23 cellular contexts compared by ENCODE assay signal in the genomic region with DNA sequence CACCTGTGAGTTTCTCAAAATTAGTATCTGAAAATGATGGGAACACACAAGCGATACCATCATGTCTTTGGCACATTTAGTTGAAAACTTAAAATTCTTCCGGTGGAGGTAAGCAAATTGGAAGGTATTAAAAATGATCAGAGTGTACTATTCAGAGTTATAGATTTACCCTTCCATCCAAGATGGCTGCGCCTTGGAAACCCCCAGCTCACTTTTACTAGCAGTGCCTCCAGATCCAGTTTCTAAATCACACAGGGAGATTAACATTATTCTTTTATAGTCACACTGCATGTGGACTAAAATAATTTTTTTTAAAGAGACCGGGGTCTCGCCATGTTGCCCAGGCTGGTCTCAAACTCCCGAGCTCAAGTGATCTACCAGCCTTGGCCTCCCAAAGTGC. TPM values are rescaled to one million over a fixed set of nuclear protein-coding genes. Genes with fewer than 3 reads are reported as not detected.
DNase-seq lines count a peak whose midpoint lies in the region; ATAC-seq and TF ChIP-seq lines count a peak whose summit lies in the region.
"Had no signal": no experiment of that assay in that cellular context is flagged by ENCODE, and none has a peak within 500 bp of the region (broad histone marks: within the 10 kb centered on the region; RNA-seq: fewer than 3 reads in every experiment).

No MANE protein-coding gene starts in this region.

- intact Hi-C loops in Panc1 (cut with micrococcal nuclease; ENCODE audit: unreplicated experiment), result no loop called here

- H3K9me3 Mint-ChIP-seq in activated CD8-positive, alpha-beta memory T cell treated with anti-CD3 and anti-CD28 coated beads, Interleukin-2, amount 10 ng/mL, durations not matched to agents 7 days and 5 days (ENCODE audit: low read depth), result no peaks in the 10 kb centered on the region
- H3K9me3 Mint-ChIP-seq in CD4-positive, CD25-positive, alpha-beta regulatory T cell, result no peaks in the 10 kb centered on the region
- H3K9me3 Mint-ChIP-seq in central memory CD8-positive, alpha-beta T cell, result no peaks in the 10 kb centered on the region
- H3K9me3 Mint-ChIP-seq: activated B cell treated with CpG ODN at 0.5 μM for 24 hours had no signal

- H3K27ac Mint-ChIP-seq in activated CD8-positive, alpha-beta memory T cell treated with anti-CD3 and anti-CD28 coated beads, Interleukin-2, amount 10 ng/mL, durations not matched to agents 7 days and 5 days, result peak overlapping the region; percentile 95
- H3K27ac Mint-ChIP-seq in CD4-positive, CD25-positive, alpha-beta regulatory T cell, result peak overlapping the region; percentile 62 to 97 (median 91)
- peak overlapping the region; percentile 90 for H3K27ac Mint-ChIP-seq in central memory CD8-positive, alpha-beta T cell (ENCODE audit: low read depth)
- H3K27ac Mint-ChIP-seq: activated B cell treated with CpG ODN at 0.5 μM for 24 hours had no signal

- no peaks in the 10 kb centered on the region for H3K36me3 ChIP-seq in CD4-positive, CD25-positive, alpha-beta regulatory T cell (ENCODE audit: control insufficient read depth, insufficient read depth, low read length)
- no peaks in the 10 kb centered on the region for H3K36me3 ChIP-seq in Panc1 (ENCODE audit: control insufficient read depth, insufficient read depth, low read length)
- H3K36me3 ChIP-seq: cardiac muscle cell, thyroid gland had no signal

- no TSS peak for BruUV-seq in Panc1 (replicated peaks; lab: Mats Ljungman, UMichigan)

- H3K4me3 ChIP-seq in CD4-positive, CD25-positive, alpha-beta regulatory T cell (ENCODE audit: low read depth, low read length), result no peak overlapping the region
- H3K4me3 ChIP-seq in Panc1 (ENCODE audit: low read depth in 2 of 2, low read length in 2 of 2), result no peak overlapping the region
- H3K4me3 ChIP-seq: cardiac muscle cell, dorsolateral prefrontal cortex, hepatocyte, SK-N-MC, thyroid gland had no signal

- no peak for DNase-seq in activated CD8-positive, alpha-beta memory T cell treated with anti-CD3 and anti-CD28 coated beads, Interleukin-2, amount 10 ng/mL, durations not matched to agents 7 days and 5 days
- DNase-seq in activated CD8-positive, alpha-beta memory T cell treated with anti-CD3 and anti-CD28 coated beads for 24 hours, result no peak
- no peak for DNase-seq in CD4-positive, CD25-positive, alpha-beta regulatory T cell
- no peak for DNase-seq in Panc1 (ENCODE audit: low read depth, low spot score)
- DNase-seq in central memory CD8-positive, alpha-beta T cell (ENCODE audit: low spot score in 2 of 2), result no peak
- no peak for DNase-seq in GM20000 (ENCODE audit: low spot score)
- DNase-seq: activated B cell treated with CpG ODN at 0.5 μM for 24 hours; C1 segment of cervical spinal cord; dorsolateral prefrontal cortex; foreskin melanocyte; IMR-90; NCI-H1105 treated with DMSO at 0.1 percent for 48 hours; NCI-H2081 treated with DMSO at 0.1 percent for 48 hours; NCI-H446 treated with DMSO at 0.1 percent for 48 hours; retina; stimulated activated CD4-positive, alpha-beta T cell treated with anti-CD3 and anti-CD28 coated beads, Interleukin-12 subunit alpha, Interleukin-12 subunit beta, amount 100 ng/mL, for 4 hours; T1000; thyroid gland had no signal

- H3K36me3 Mint-ChIP-seq in activated CD8-positive, alpha-beta memory T cell treated with anti-CD3 and anti-CD28 coated beads, Interleukin-2, amount 10 ng/mL, durations not matched to agents 7 days and 5 days, result peaks cover 27% of the 10 kb centered on the region
- peaks cover 4% of the 10 kb centered on the region for H3K36me3 Mint-ChIP-seq in CD4-positive, CD25-positive, alpha-beta regulatory T cell
- H3K36me3 Mint-ChIP-seq in central memory CD8-positive, alpha-beta T cell (ENCODE audit: insufficient read depth), result peaks cover 17% of the 10 kb centered on the region

- in situ Hi-C loops in Panc1 (cut with HindIII; ENCODE audit: low pct_unique_long_range_greater_than_20kb, low sequenced_read_pairs), result no loop called here

- TF ChIP-seq CTCF in Panc1 (IDR thresholded peaks at IDR 0.05) (no peak), GM20000 (IDR thresholded peaks at IDR 0.05; ENCODE audit: extremely low read depth, missing control alignments) (no peak)

- H3K4me1 ChIP-seq in CD4-positive, CD25-positive, alpha-beta regulatory T cell (ENCODE audit: control insufficient read depth, insufficient read depth, low read length, poor library complexity, severe bottlenecking), result peaks cover 27% of the 10 kb centered on the region
- peaks cover 27% of the 10 kb centered on the region for H3K4me1 ChIP-seq in Panc1 (ENCODE audit: control insufficient read depth, insufficient read depth, low read length)

- no peaks in the 10 kb centered on the region for H3K9me3 ChIP-seq in CD4-positive, CD25-positive, alpha-beta regulatory T cell (ENCODE audit: control insufficient read depth in 2 of 2, low read length in 2 of 2)
- H3K9me3 ChIP-seq in Panc1 (ENCODE audit: control insufficient read depth, insufficient read depth, low read depth, low read length), result no peaks in the 10 kb centered on the region
- H3K9me3 ChIP-seq: thyroid gland had no signal

- no peak for ATAC-seq in activated CD8-positive, alpha-beta memory T cell treated with anti-CD3 and anti-CD28 coated beads, Interleukin-2, amount 10 ng/mL, durations not matched to agents 7 days and 5 days
- ATAC-seq in CD4-positive, CD25-positive, alpha-beta regulatory T cell (ENCODE audit: low read depth in 2 of 2), result no peak
- ATAC-seq in Panc1 (no peak), HG02938 (IDR thresholded peaks at IDR 0.05; ENCODE audit: unreplicated experiment) (no peak), HG03460 (IDR thresholded peaks at IDR 0.05; ENCODE audit: unreplicated experiment) (no peak)
- no peak for ATAC-seq in central memory CD8-positive, alpha-beta T cell (replicated peaks; ENCODE audit: extremely low read depth, poor library complexity, severe bottlenecking)

- CTCF ChIA-PET in activated CD8-positive, alpha-beta memory T cell treated with anti-CD3 and anti-CD28 coated beads, Interleukin-2, amount 10 ng/mL, durations not matched to agents 7 days and 5 days (lab: Charles Lee), result interaction anchor here (6.5 kb wide), 1 partner anchor 13 kb away, joined by 64 read pairs; the partner anchor contains the start of gene PITPNC1
- CTCF ChIA-PET in Panc1 (lab: Charles Lee), result no interaction called here

- H3K4me1 Mint-ChIP-seq in activated CD8-positive, alpha-beta memory T cell treated with anti-CD3 and anti-CD28 coated beads, Interleukin-2, amount 10 ng/mL, durations not matched to agents 7 days and 5 days, result peaks cover 66% of the 10 kb centered on the region
- peaks cover 22 to 54% (median 32%) of the 10 kb centered on the region in 4 donors for H3K4me1 Mint-ChIP-seq in CD4-positive, CD25-positive, alpha-beta regulatory T cell
- peaks cover 51% of the 10 kb centered on the region for H3K4me1 Mint-ChIP-seq in central memory CD8-positive, alpha-beta T cell

- POLR2A ChIA-PET in Panc1 (lab: Charles Lee), result no interaction called here

- no peaks in the 10 kb centered on the region for H3K27me3 Mint-ChIP-seq in activated CD8-positive, alpha-beta memory T cell treated with anti-CD3 and anti-CD28 coated beads, Interleukin-2, amount 10 ng/mL, durations not matched to agents 7 days and 5 days
- no peaks in the 10 kb centered on the region for H3K27me3 Mint-ChIP-seq in CD4-positive, CD25-positive, alpha-beta regulatory T cell
- no peaks in the 10 kb centered on the region for H3K27me3 Mint-ChIP-seq in central memory CD8-positive, alpha-beta T cell
- H3K27me3 Mint-ChIP-seq: activated B cell treated with CpG ODN at 0.5 μM for 24 hours had no signal

- no peaks in the 10 kb centered on the region for H3K27me3 ChIP-seq in CD4-positive, CD25-positive, alpha-beta regulatory T cell (ENCODE audit: control insufficient read depth, insufficient read depth, low read length)
- no peaks in the 10 kb centered on the region for H3K27me3 ChIP-seq in Panc1 (ENCODE audit: control insufficient read depth, insufficient read depth, low read length)
- H3K27me3 ChIP-seq: cardiac muscle cell, dorsolateral prefrontal cortex, hepatocyte, thyroid gland had no signal

- H3K27ac ChIP-seq in CD4-positive, CD25-positive, alpha-beta regulatory T cell (ENCODE audit: insufficient read depth, low read length, poor library complexity, severe bottlenecking), result peak overlapping the region; percentile 62
- H3K27ac ChIP-seq in Panc1 (ENCODE audit: low read length), result peak overlapping the region; percentile 85
- H3K27ac ChIP-seq: cardiac muscle cell, hepatocyte, SK-N-MC had no signal

- peak overlapping the region; percentile 78 for H3K4me3 Mint-ChIP-seq in activated CD8-positive, alpha-beta memory T cell treated with anti-CD3 and anti-CD28 coated beads, Interleukin-2, amount 10 ng/mL, durations not matched to agents 7 days and 5 days
- H3K4me3 Mint-ChIP-seq in CD4-positive, CD25-positive, alpha-beta regulatory T cell, result peak overlapping the region in 1 of 4 donors; percentile 38
- H3K4me3 Mint-ChIP-seq in central memory CD8-positive, alpha-beta T cell, result peak overlapping the region; percentile 75
- H3K4me3 Mint-ChIP-seq: activated B cell treated with CpG ODN at 0.5 μM for 24 hours had no signal

RNA-seq across cellular contexts. Expression of gene PITPNC1, which starts 15.0 kb away (rescaled TPM):
- 10 to 100 TPM; 44.9 to 67.6 TPM for total RNA-seq in activated CD8-positive, alpha-beta memory T cell treated with anti-CD3 and anti-CD28 coated beads, Interleukin-2, amount 10 ng/mL, durations not matched to agents 7 days and 5 days
- 47.9 TPM for total RNA-seq in CD4-positive, CD25-positive, alpha-beta regulatory T cell
- 10 to 100 TPM; 27.3 to 39.5 (median 39.0) TPM for polyA plus RNA-seq in CD4-positive, CD25-positive, alpha-beta regulatory T cell
- total RNA-seq in Panc1 (2021; ENCODE audit: unreplicated experiment), result 20.8 TPM
- 25.2 TPM for polyA plus RNA-seq in Panc1 (2012; ENCODE audit: insufficient read length)

RNA-seq across cellular contexts. Expression of gene PSMD12, which starts 25.7 kb away (rescaled TPM):
- 10 to 100 TPM; 52.8 to 63.2 TPM for total RNA-seq in activated CD8-positive, alpha-beta memory T cell treated with anti-CD3 and anti-CD28 coated beads, Interleukin-2, amount 10 ng/mL, durations not matched to agents 7 days and 5 days
- total RNA-seq in CD4-positive, CD25-positive, alpha-beta regulatory T cell, result 44.2 TPM
- polyA plus RNA-seq in CD4-positive, CD25-positive, alpha-beta regulatory T cell, result 10 to 100 TPM; 31.7 to 42.7 (median 37.0) TPM
- total RNA-seq in Panc1 (2021; ENCODE audit: unreplicated experiment), result 50.2 TPM
- polyA plus RNA-seq in Panc1 (2012; ENCODE audit: insufficient read length), result 83.4 TPM
